12 cellular contexts compared by ENCODE assay signal in genomic region chr9:93131599-93132286, GRCh38. TPM values are rescaled to one million over a fixed set of nuclear protein-coding genes. Genes with fewer than 3 reads are reported as not detected.
DNase-seq lines count a peak whose midpoint lies in the region; ATAC-seq and TF ChIP-seq lines count a peak whose summit lies in the region.
"Had no signal": no experiment of that assay in that cellular context is flagged by ENCODE, and none has a peak within 500 bp of the region (broad histone marks: within the 10 kb centered on the region; RNA-seq: fewer than 3 reads in every experiment).

No MANE protein-coding gene starts in this region.

- intact Hi-C loops in natural killer cell (cut with micrococcal nuclease): loop anchor here (5.0 to 10.0 kb wide), 2 partner anchors 34 to 323 kb away; partner anchors contain the start of genes CARD19, FAM120A and FAM120AOS
- intact Hi-C loops in naive thymus-derived CD4-positive, alpha-beta T cell (cut with micrococcal nuclease): loop anchor here (5.0 to 10.0 kb wide), 2 partner anchors 321 to 323 kb away; partner anchors contain the start of genes FAM120A (in 2 of the 2) and FAM120AOS (in 2 of the 2)
- intact Hi-C loops in uterus (cut with DNase I; ENCODE audit: low total_unique reads): no loop called here

- H3K27ac ChIP-seq in naive thymus-derived CD4-positive, alpha-beta T cell (ENCODE audit: low read depth, low read length): peak overlapping the region; percentile 99
- peak overlapping the region; percentile 94 to 98 for H3K27ac ChIP-seq in uterus

- peaks cover 0 to 5% (median 0%) of the 10 kb centered on the region in 3 experiments for H3K36me3 ChIP-seq in naive thymus-derived CD4-positive, alpha-beta T cell (ENCODE audit: control insufficient read depth in 2 of 3, insufficient read depth in 3 of 3, low read length in 3 of 3)
- H3K36me3 ChIP-seq in uterus: no peaks in the 10 kb centered on the region

- CTCF ChIA-PET in naive thymus-derived CD4-positive, alpha-beta T cell (lab: Charles Lee): interaction anchor here (1.0 kb wide), 1 partner anchor 23 kb away, joined by 4 read pairs; no protein-coding TSS in a partner anchor

- ATAC-seq in natural killer cell: no peak
- no peak for ATAC-seq in natural killer cell treated with Interleukin-12 subunit alpha and Interleukin-12 subunit beta and Interleukin-15 and Interleukin-18, amount 100 ng/mL, for 72 hours
- ATAC-seq in central memory CD8-positive, alpha-beta T cell (replicated peaks; ENCODE audit: extremely low read depth, poor library complexity, severe bottlenecking): no peak
- no peak for ATAC-seq in naive thymus-derived CD4-positive, alpha-beta T cell
- ATAC-seq in GM19324 (IDR thresholded peaks at IDR 0.05; ENCODE audit: low FRiP score, unreplicated experiment): no peak

- no peak for TF ChIP-seq POLR2A in uterus (IDR thresholded peaks at IDR 0.05)

- peaks cover 0 to 5% of the 10 kb centered on the region in 2 donors for H3K27me3 Mint-ChIP-seq in natural killer cell (ENCODE audit: low read depth in 2 of 2)
- H3K27me3 Mint-ChIP-seq in natural killer cell treated with Interleukin-12 subunit alpha and Interleukin-12 subunit beta and Interleukin-15 and Interleukin-18, amount 100 ng/mL, for 72 hours: no peaks in the 10 kb centered on the region
- H3K27me3 Mint-ChIP-seq in central memory CD8-positive, alpha-beta T cell: no peaks in the 10 kb centered on the region
- H3K27me3 Mint-ChIP-seq in naive thymus-derived CD4-positive, alpha-beta T cell: no peaks in the 10 kb centered on the region

- peaks cover 32 to 61% of the 10 kb centered on the region in 2 donors for H3K4me1 ChIP-seq in naive thymus-derived CD4-positive, alpha-beta T cell (ENCODE audit: control insufficient read depth in 2 of 2, insufficient read depth in 2 of 2, low read length in 2 of 2)
- peaks cover 3 to 26% of the 10 kb centered on the region in 2 donors for H3K4me1 ChIP-seq in uterus

- no peaks in the 10 kb centered on the region for H3K36me3 Mint-ChIP-seq in natural killer cell
- H3K36me3 Mint-ChIP-seq in natural killer cell treated with Interleukin-12 subunit alpha and Interleukin-12 subunit beta and Interleukin-15 and Interleukin-18, amount 100 ng/mL, for 72 hours: no peaks in the 10 kb centered on the region
- peaks cover 32% of the 10 kb centered on the region for H3K36me3 Mint-ChIP-seq in central memory CD8-positive, alpha-beta T cell (ENCODE audit: insufficient read depth)
- H3K36me3 Mint-ChIP-seq in naive thymus-derived CD4-positive, alpha-beta T cell: no peaks in the 10 kb centered on the region
- H3K36me3 Mint-ChIP-seq: mesothelial cell of epicardium had no signal

- H3K4me1 Mint-ChIP-seq in natural killer cell: peaks cover 28 to 36% of the 10 kb centered on the region in 2 donors
- H3K4me1 Mint-ChIP-seq in natural killer cell treated with Interleukin-12 subunit alpha and Interleukin-12 subunit beta and Interleukin-15 and Interleukin-18, amount 100 ng/mL, for 72 hours (ENCODE audit: low read depth in 2 of 2): peaks cover 16 to 32% of the 10 kb centered on the region in 2 donors
- H3K4me1 Mint-ChIP-seq in central memory CD8-positive, alpha-beta T cell: peaks cover 57% of the 10 kb centered on the region
- peaks cover 51 to 80% (median 68%) of the 10 kb centered on the region in 7 donors for H3K4me1 Mint-ChIP-seq in naive thymus-derived CD4-positive, alpha-beta T cell

- TF ChIP-seq CTCF in natural killer cell (IDR thresholded peaks at IDR 0.05): no peak
- no peak for TF ChIP-seq CTCF in uterus (IDR thresholded peaks at IDR 0.05)

- DNase-seq in natural killer cell (no peak), uterus (peak in 1 of 2 donors; percentile 15), DMS79 (lab: John Stamatoyannopoulos, UW) (no peak)
- no peak for DNase-seq in natural killer cell treated with Interleukin-12 subunit alpha and Interleukin-12 subunit beta and Interleukin-15 and Interleukin-18, amount 100 ng/mL, for 72 hours (ENCODE audit: low spot score)
- no peak for DNase-seq in central memory CD8-positive, alpha-beta T cell (ENCODE audit: low spot score in 2 of 2)
- DNase-seq in naive thymus-derived CD4-positive, alpha-beta T cell: no peak
- no peak for DNase-seq in stimulated activated CD4-positive, alpha-beta T cell treated with anti-CD3 and anti-CD28 coated beads, Interleukin-15, amount 100 ng/mL, for 24 hours
- DNase-seq: COR-L47, H9, NCI-H2081 treated with DMSO at 0.1 percent for 48 hours had no signal

- POLR2A ChIA-PET in naive thymus-derived CD4-positive, alpha-beta T cell (lab: Charles Lee): interaction anchor here (0.8 to 2.3 kb wide), 4 partner anchors 12 to 162 kb away, joined by 3 to 10 read pairs (median 3); no protein-coding TSS in a partner anchor

- peak overlapping the region in 1 of 2 donors; percentile 97 for H3K27ac Mint-ChIP-seq in natural killer cell
- peak overlapping the region in 1 of 2 donors; percentile 33 for H3K27ac Mint-ChIP-seq in natural killer cell treated with Interleukin-12 subunit alpha and Interleukin-12 subunit beta and Interleukin-15 and Interleukin-18, amount 100 ng/mL, for 72 hours
- H3K27ac Mint-ChIP-seq in central memory CD8-positive, alpha-beta T cell (ENCODE audit: low read depth): peak overlapping the region; percentile 98
- H3K27ac Mint-ChIP-seq in naive thymus-derived CD4-positive, alpha-beta T cell: peak overlapping the region; percentile 61 to 98 (median 84)

- H3K9me3 ChIP-seq in naive thymus-derived CD4-positive, alpha-beta T cell (ENCODE audit: control insufficient read depth in 2 of 3, low read length in 3 of 3): no peaks in the 10 kb centered on the region
- H3K9me3 ChIP-seq in uterus: no peaks in the 10 kb centered on the region

- peak overlapping the region; percentile 40 for H3K4me3 Mint-ChIP-seq in natural killer cell
- H3K4me3 Mint-ChIP-seq in natural killer cell treated with Interleukin-12 subunit alpha and Interleukin-12 subunit beta and Interleukin-15 and Interleukin-18, amount 100 ng/mL, for 72 hours: no peak overlapping the region
- H3K4me3 Mint-ChIP-seq in central memory CD8-positive, alpha-beta T cell: peak overlapping the region; percentile 86
- peak overlapping the region; percentile 58 to 91 (median 89) for H3K4me3 Mint-ChIP-seq in naive thymus-derived CD4-positive, alpha-beta T cell

- H3K9me3 Mint-ChIP-seq in natural killer cell: no peaks in the 10 kb centered on the region
- H3K9me3 Mint-ChIP-seq in natural killer cell treated with Interleukin-12 subunit alpha and Interleukin-12 subunit beta and Interleukin-15 and Interleukin-18, amount 100 ng/mL, for 72 hours: no peaks in the 10 kb centered on the region
- no peaks in the 10 kb centered on the region for H3K9me3 Mint-ChIP-seq in central memory CD8-positive, alpha-beta T cell
- no peaks in the 10 kb centered on the region for H3K9me3 Mint-ChIP-seq in naive thymus-derived CD4-positive, alpha-beta T cell
- H3K9me3 Mint-ChIP-seq: H9, mesothelial cell of epicardium had no signal

- no peaks in the 10 kb centered on the region for H3K27me3 ChIP-seq in naive thymus-derived CD4-positive, alpha-beta T cell (ENCODE audit: control insufficient read depth in 2 of 2, insufficient read depth in 2 of 2, low read length in 2 of 2)
- no peaks in the 10 kb centered on the region for H3K27me3 ChIP-seq in uterus

- no peak overlapping the region for H3K4me3 ChIP-seq in naive thymus-derived CD4-positive, alpha-beta T cell (ENCODE audit: low read length)
- peak overlapping the region in 1 of 2 donors; percentile 66 for H3K4me3 ChIP-seq in uterus

RNA-seq across cellular contexts. Expression of gene NINJ1, which starts 2.3 kb away (rescaled TPM):
- total RNA-seq in natural killer cell: 100 to 1,000 TPM in 1 of 3 donors, 10 to 100 TPM in 2; 87.3 to 121 (median 93.8) TPM
- total RNA-seq in natural killer cell treated with Interleukin-12 subunit alpha and Interleukin-12 subunit beta and Interleukin-15 and Interleukin-18, amount 100 ng/mL, for 72 hours: 10 to 100 TPM; 20.1 to 21.9 TPM
- total RNA-seq in naive thymus-derived CD4-positive, alpha-beta T cell: 100 to 1,000 TPM in 2 of 5 experiments, 10 to 100 TPM in 3; 30.7 to 163 (median 64.7) TPM
- polyA plus RNA-seq in naive thymus-derived CD4-positive, alpha-beta T cell: 100 to 1,000 TPM; 113 to 133 TPM
- 10 to 100 TPM; 20.6 to 87.4 (median 44.2) TPM for total RNA-seq in uterus

RNA-seq across cellular contexts. Expression of gene CARD19, which starts 35.7 kb away (rescaled TPM):
- 10 to 100 TPM; 30.7 to 49.1 (median 42.6) TPM for total RNA-seq in natural killer cell
- 10 to 100 TPM; 21.7 to 23.4 TPM for total RNA-seq in natural killer cell treated with Interleukin-12 subunit alpha and Interleukin-12 subunit beta and Interleukin-15 and Interleukin-18, amount 100 ng/mL, for 72 hours
- total RNA-seq in naive thymus-derived CD4-positive, alpha-beta T cell: 10 to 100 TPM; 43.0 to 90.0 (median 54.1) TPM
- polyA plus RNA-seq in naive thymus-derived CD4-positive, alpha-beta T cell: 10 to 100 TPM; 59.2 to 75.6 TPM
- 10 to 100 TPM; 23.7 to 71.4 (median 40.9) TPM for total RNA-seq in uterus

RNA-seq across cellular contexts. Expression of gene WNK2, which starts 52.2 kb away (rescaled TPM):
- total RNA-seq in natural killer cell: under 1 TPM in 1 of 3 donors, not detected in 2; 0.25 TPM
- total RNA-seq in natural killer cell treated with Interleukin-12 subunit alpha and Interleukin-12 subunit beta and Interleukin-15 and Interleukin-18, amount 100 ng/mL, for 72 hours: not detected
- under 1 TPM in 4 of 5 experiments, not detected in 1; 0.32 to 0.83 (median 0.46) TPM for total RNA-seq in naive thymus-derived CD4-positive, alpha-beta T cell
- polyA plus RNA-seq in naive thymus-derived CD4-positive, alpha-beta T cell: not detected
- total RNA-seq in uterus: 10 to 100 TPM in 3 of 4 donors, 1 to 10 TPM in 1; 6.2 to 31.9 (median 18.9) TPM
